14 cellular contexts compared by ENCODE assay signal in the genomic region with DNA sequence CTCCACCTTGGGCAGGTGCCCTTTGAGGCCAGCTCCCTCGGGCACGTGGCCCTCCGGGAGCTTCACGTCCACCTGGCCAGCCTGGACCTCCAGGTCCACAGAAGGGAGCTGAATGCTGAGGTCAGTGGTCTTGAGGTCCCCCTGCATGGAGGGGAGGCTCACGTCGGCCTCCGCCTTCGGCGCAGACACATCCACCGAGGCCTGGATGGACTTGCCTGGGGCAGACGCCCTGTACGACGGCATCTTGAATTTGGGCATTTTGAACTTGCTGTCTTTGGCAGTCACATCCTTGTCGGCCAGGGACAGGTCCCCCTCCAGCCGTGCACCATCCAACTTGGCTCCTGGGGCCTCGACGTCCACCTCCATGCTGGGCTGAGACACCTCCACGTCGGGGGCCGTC. TPM values are rescaled to one million over a fixed set of nuclear protein-coding genes. Genes with fewer than 3 reads are reported as not detected.
DNase-seq lines count a peak whose midpoint lies in the region; ATAC-seq, FAIRE-seq and TF ChIP-seq lines count a peak whose summit lies in the region.
"Not testable (repeated sequence)": the region's sequence is repeated elsewhere in the genome, so short reads cannot be mapped to it uniquely, and the experiment has no call there.
"Had no signal": no experiment of that assay in that cellular context is flagged by ENCODE, and none has a peak within 500 bp of the region (broad histone marks: within the 10 kb centered on the region; RNA-seq: fewer than 3 reads in every experiment).

No MANE protein-coding gene starts in this region.

- peaks cover 30% of the 10 kb centered on the region; the same call in 1 of the 2 replicates for H3K9me3 ChIP-seq in AG04450 (ENCODE audit: control insufficient read depth, insufficient read depth, low read length)
- not testable (repeated sequence) for H3K9me3 ChIP-seq in WERI-Rb-1 (ENCODE audit: severe bottlenecking); kidney (ENCODE audit: control insufficient read depth in 1 of 2, low read length in 2 of 2); spleen

- not testable (repeated sequence) for H3K36me3 ChIP-seq in WERI-Rb-1; kidney (ENCODE audit: control insufficient read depth in 1 of 2, insufficient read depth in 2 of 2, low read length in 2 of 2); spleen

- H3K9me3 Mint-ChIP-seq in CD14-positive monocyte; chondrocyte (ENCODE audit: low read depth); natural killer cell treated with Interleukin-12 subunit alpha and Interleukin-12 subunit beta and Interleukin-15 and Interleukin-18, amount 100 ng/mL, for 72 hours: not testable (repeated sequence)

- intact Hi-C loops in CD14-positive monocyte (cut with micrococcal nuclease); left cardiac atrium (cut with DNase I); kidney (cut with DNase I); spleen (cut with DNase I; ENCODE audit: low total_unique reads): not testable (repeated sequence)

- not testable (repeated sequence) for TF ChIP-seq CTCF in AG04450 (IDR thresholded peaks at IDR 0.05; ENCODE audit: low read depth, low read length); CD14-positive monocyte (IDR thresholded peaks at IDR 0.05); WERI-Rb-1 (IDR thresholded peaks at IDR 0.05; ENCODE audit: low read depth, low read length); chondrocyte (IDR thresholded peaks at IDR 0.05); kidney (IDR thresholded peaks at IDR 0.05; ENCODE audit: borderline replicate concordance, extremely low read depth, insufficient read depth); spleen (IDR thresholded peaks at IDR 0.05 in 8 of 11, conservative IDR thresholded peaks at IDR 0.05 in 3 of 11)

- H3K27me3 Mint-ChIP-seq in CD14-positive monocyte (ENCODE audit: low read depth in 3 of 3); chondrocyte (ENCODE audit: low read depth); natural killer cell treated with Interleukin-12 subunit alpha and Interleukin-12 subunit beta and Interleukin-15 and Interleukin-18, amount 100 ng/mL, for 72 hours: not testable (repeated sequence)

- CTCF ChIA-PET in AG04450 (lab: Charles Lee), result not testable (repeated sequence)

- WGBS in spleen, 5 donors, result 86 to 97% (median 89%) methylated on average over 15 to 20 of the region's 20 CpGs

- H3K4me1 ChIP-seq in kidney (ENCODE audit: control insufficient read depth in 1 of 2, insufficient read depth in 1 of 2, low read depth in 1 of 2, low read length in 2 of 2); spleen: not testable (repeated sequence)

- not testable (repeated sequence) for H3K9ac ChIP-seq in kidney (ENCODE audit: low read length in 2 of 2)

- TF ChIP-seq POLR2A in spleen (IDR thresholded peaks at IDR 0.05), result not testable (repeated sequence)

- H3K27me3 ChIP-seq in AG04450 (ENCODE audit: control insufficient read depth, insufficient read depth, low read length); WERI-Rb-1 (ENCODE audit: insufficient read depth, low read depth, severe bottlenecking); spleen (replicated peaks in 1 of 7): not testable (repeated sequence)

- ATAC-seq in left cardiac atrium; natural killer cell treated with Interleukin-12 subunit alpha and Interleukin-12 subunit beta and Interleukin-15 and Interleukin-18, amount 100 ng/mL, for 72 hours: not testable (repeated sequence)

- POLR2A ChIA-PET in AG04450 (lab: Yijun Ruan, JAX), result not testable (repeated sequence)

- H3K36me3 Mint-ChIP-seq in CD14-positive monocyte; natural killer cell treated with Interleukin-12 subunit alpha and Interleukin-12 subunit beta and Interleukin-15 and Interleukin-18, amount 100 ng/mL, for 72 hours: not testable (repeated sequence)
- peaks cover 32% of the 10 kb centered on the region for H3K36me3 Mint-ChIP-seq in chondrocyte (ENCODE audit: low read depth)

- H3K4me3 Mint-ChIP-seq in CD14-positive monocyte; chondrocyte (ENCODE audit: unreplicated experiment); natural killer cell treated with Interleukin-12 subunit alpha and Interleukin-12 subunit beta and Interleukin-15 and Interleukin-18, amount 100 ng/mL, for 72 hours: not testable (repeated sequence)

- not testable (repeated sequence) for FAIRE-seq in kidney (lab: Jason Lieb, UNC)

- not testable (repeated sequence) for DNase-seq in AG04450 (ENCODE audit: low read depth, low spot score)
- DNase-seq in CD14-positive monocyte (ENCODE audit: low spot score) (peak; percentile 30), WERI-Rb-1 (peak; percentile 2), chondrocyte (ENCODE audit: low spot score) (peak; percentile 71), left cardiac atrium (peak; percentile 12), kidney (peak; percentile 54), spleen (peak; percentile 60)
- peak; percentile 31 for DNase-seq in natural killer cell treated with Interleukin-12 subunit alpha and Interleukin-12 subunit beta and Interleukin-15 and Interleukin-18, amount 100 ng/mL, for 72 hours (ENCODE audit: low spot score)

- H3K4me3 ChIP-seq in AG04450 (ENCODE audit: low read depth, low read length); WERI-Rb-1 (ENCODE audit: low read depth, low read length); kidney (ENCODE audit: low read length in 2 of 2); spleen: not testable (repeated sequence)

- H3K4me1 Mint-ChIP-seq in CD14-positive monocyte; chondrocyte (ENCODE audit: low read depth); natural killer cell treated with Interleukin-12 subunit alpha and Interleukin-12 subunit beta and Interleukin-15 and Interleukin-18, amount 100 ng/mL, for 72 hours (ENCODE audit: low read depth in 2 of 2): not testable (repeated sequence)

- peak overlapping the region; percentile 0 for H3K27ac ChIP-seq in AG04450 (ENCODE audit: low read depth, low read length)
- not testable (repeated sequence) for H3K27ac ChIP-seq in WERI-Rb-1; kidney (ENCODE audit: low read depth in 2 of 2, low read length in 2 of 2); spleen

- not testable (repeated sequence) for H3K27ac Mint-ChIP-seq in CD14-positive monocyte; chondrocyte (ENCODE audit: unreplicated experiment); natural killer cell treated with Interleukin-12 subunit alpha and Interleukin-12 subunit beta and Interleukin-15 and Interleukin-18, amount 100 ng/mL, for 72 hours

RNA-seq across cellular contexts. Expression of a gene that starts 20.6 kb away (rescaled TPM):
- 0.01 TPM in 2 replicates for polyA plus RNA-seq in AG04450 (2011; rRNA removed)
- 0.17 TPM in 1 of 2 replicates, not detected in the other for polyA minus RNA-seq in AG04450 (2011; rRNA and poly(A)+ RNA removed)
- polyA plus RNA-seq in CD14-positive monocyte, result 10 to 100 TPM; 15.1 to 15.5 TPM
- total RNA-seq in chondrocyte, result 0.07 to 0.10 TPM in 2 of 3 replicates, not detected in the other
- under 1 TPM; 0.13 to 0.24 TPM for total RNA-seq in left cardiac atrium
- 3.2 TPM for total RNA-seq in kidney
- polyA plus RNA-seq in kidney (ENCODE audit: insufficient read depth, low read depth, low replicate concordance), result not detected
- not detected for total RNA-seq in natural killer cell treated with Interleukin-12 subunit alpha and Interleukin-12 subunit beta and Interleukin-15 and Interleukin-18, amount 100 ng/mL, for 72 hours
- total RNA-seq in spleen, result 10 to 100 TPM in 6 of 7 donors, 1 to 10 TPM in 1; 5.4 to 30.2 (median 13.9) TPM
- polyA plus RNA-seq in spleen, result 10 to 100 TPM; 25.8 to 31.3 (median 29.8) TPM
- total RNA-seq: A172; CD4-positive, alpha-beta memory T cell; CD4-positive, CD25-positive, alpha-beta regulatory T cell; Daoy; G401 had no signal
- polyA plus RNA-seq: CD8-positive, alpha-beta memory T cell had no signal

RNA-seq across cellular contexts. Expression of a gene that starts 32.9 kb away (rescaled TPM):
- polyA plus RNA-seq in AG04450 (2011; rRNA removed), result 10.0 and 10.5 TPM in 2 replicates
- polyA minus RNA-seq in AG04450 (2011; rRNA and poly(A)+ RNA removed), result 40.9 and 45.1 TPM in 2 replicates
- polyA plus RNA-seq in CD14-positive monocyte, result under 1 TPM in 1 of 2 donors, not detected in 1; 0.01 TPM
- total RNA-seq in chondrocyte, result 271 to 361 TPM (median 274 TPM) in 3 replicates
- 1 to 10 TPM; 7.1 to 9.7 TPM for total RNA-seq in left cardiac atrium
- total RNA-seq in kidney, result 72.0 TPM
- 1.1 TPM for polyA plus RNA-seq in kidney (ENCODE audit: insufficient read depth, low read depth, low replicate concordance)
- total RNA-seq in natural killer cell treated with Interleukin-12 subunit alpha and Interleukin-12 subunit beta and Interleukin-15 and Interleukin-18, amount 100 ng/mL, for 72 hours, result not detected
- 1 to 10 TPM in 1 of 7 donors, under 1 TPM in 6; 0.26 to 1.3 (median 0.66) TPM for total RNA-seq in spleen
- under 1 TPM; 0.30 to 0.86 (median 0.76) TPM for polyA plus RNA-seq in spleen
- total RNA-seq: CD4-positive, CD25-positive, alpha-beta regulatory T cell had no signal
- polyA plus RNA-seq: CD4-positive, alpha-beta memory T cell; CD4-positive, CD25-positive, alpha-beta regulatory T cell; CD8-positive, alpha-beta memory T cell had no signal

RNA-seq across cellular contexts. Expression of a gene that starts 40.3 kb away (rescaled TPM):
- polyA plus RNA-seq in AG04450 (2011; rRNA removed), result 4.6 and 4.9 TPM in 2 replicates
- 2.4 and 4.2 TPM in 2 replicates for polyA minus RNA-seq in AG04450 (2011; rRNA and poly(A)+ RNA removed)
- under 1 TPM; 0.62 to 0.76 TPM for polyA plus RNA-seq in CD14-positive monocyte
- total RNA-seq in chondrocyte, result 6.0 to 6.3 TPM (median 6.3 TPM) in 3 replicates
- 1 to 10 TPM; 1.9 TPM for total RNA-seq in left cardiac atrium
- 22.6 TPM for total RNA-seq in kidney
- 13.2 TPM for polyA plus RNA-seq in kidney (ENCODE audit: insufficient read depth, low read depth, low replicate concordance)
- 1 to 10 TPM; 1.2 to 1.5 TPM for total RNA-seq in natural killer cell treated with Interleukin-12 subunit alpha and Interleukin-12 subunit beta and Interleukin-15 and Interleukin-18, amount 100 ng/mL, for 72 hours
- total RNA-seq in spleen, result 1 to 10 TPM; 1.7 to 4.0 (median 3.4) TPM
- 1 to 10 TPM; 3.7 to 4.3 (median 3.9) TPM for polyA plus RNA-seq in spleen
